16 cellular contexts compared by ENCODE assay signal in genomic region chr2:7703048-7703447, GRCh38.
DNase-seq lines count a peak whose midpoint lies in the region; ATAC-seq and TF ChIP-seq lines count a peak whose summit lies in the region.
"Had no signal": no experiment of that assay in that cellular context is flagged by ENCODE, and none has a peak within 500 bp of the region (broad histone marks: within the 10 kb centered on the region; RNA-seq: fewer than 3 reads in every experiment).

No MANE protein-coding gene starts in this region.

- H3K27me3 ChIP-seq in iPS DF 6.9 (ENCODE audit: control insufficient read depth, insufficient read depth, low read length): no peaks in the 10 kb centered on the region
- H3K27me3 ChIP-seq: brain microvascular endothelial cell, SJCRH30, testis had no signal

- peak; percentile 94 to 96 for DNase-seq in NCI-H526 (lab: John Stamatoyannopoulos, UW)
- DNase-seq in iPS DF 6.9 (ENCODE audit: low read depth, low spot score): peak; percentile 39
- no peak for DNase-seq in NK-92 treated with Interleukin-12 subunit alpha and Interleukin-12 subunit beta, amount 100 ng/mL, for 24 hours (lab: John Stamatoyannopoulos, UW)
- no peak for DNase-seq in lower leg skin (ENCODE audit: low spot score in 2 of 2)
- DNase-seq in GF-D8 (lab: John Stamatoyannopoulos, UW): no peak
- DNase-seq in H4 (ENCODE audit: low spot score): no peak
- DNase-seq: brain microvascular endothelial cell, DMS79 treated with DMSO at 0.1 percent for 48 hours, left ventricle myocardium inferior, NCI-H446, SJCRH30, testis had no signal

- no peak overlapping the region for H3K4me3 ChIP-seq in iPS DF 6.9 (ENCODE audit: low read length)
- no peak overlapping the region for H3K4me3 ChIP-seq in lower leg skin (ENCODE audit: low read depth, poor library complexity, severe bottlenecking)
- H3K4me3 ChIP-seq: left ventricle myocardium inferior, SJCRH30, testis had no signal

- intact Hi-C loops in lower leg skin (cut with DNase I; ENCODE audit: low total_unique reads): no loop called here

- no peaks in the 10 kb centered on the region for H3K9me3 ChIP-seq in iPS DF 6.9 (ENCODE audit: control insufficient read depth, insufficient read depth, low read length)
- H3K9me3 ChIP-seq: left ventricle myocardium inferior, SJCRH30, testis had no signal

- no peak overlapping the region for H3K27ac ChIP-seq in iPS DF 6.9 (ENCODE audit: low read length)
- H3K27ac ChIP-seq: brain microvascular endothelial cell, left ventricle myocardium inferior, SJCRH30, testis had no signal

- ATAC-seq in GM19351 (IDR thresholded peaks at IDR 0.05; ENCODE audit: unreplicated experiment): peak; percentile 53
- ATAC-seq in HG02588 (IDR thresholded peaks at IDR 0.05; ENCODE audit: unreplicated experiment): peak; percentile 51
- ATAC-seq: activated CD4-positive, CD25-positive, alpha-beta regulatory T cell treated with anti-CD3 and anti-CD28 coated beads, Interleukin-2, amount 50 U/mL, for 24 hours; stimulated activated effector memory CD8-positive, alpha-beta T cell treated with anti-CD3 and anti-CD28 coated beads, Interleukin-12 subunit alpha, Interleukin-12 subunit beta, amount 100 ng/mL, for 72 hours had no signal

- no peak for TF ChIP-seq POLR2A in lower leg skin (IDR thresholded peaks at IDR 0.05)

- H3K36me3 ChIP-seq in iPS DF 6.9 (ENCODE audit: control insufficient read depth, insufficient read depth, low read length): no peaks in the 10 kb centered on the region
- H3K36me3 ChIP-seq: brain microvascular endothelial cell, left ventricle myocardium inferior, SJCRH30 had no signal

- peaks cover 1% of the 10 kb centered on the region; the same call in 1 of the 2 replicates for H3K4me1 ChIP-seq in iPS DF 6.9 (ENCODE audit: control insufficient read depth, insufficient read depth, low read length)
- H3K4me1 ChIP-seq: SJCRH30, testis had no signal

- no peak for TF ChIP-seq CTCF in lower leg skin (IDR thresholded peaks at IDR 0.05)

Comparison
In these comparisons a context has a peak if more than half of its experiments do, and no peak if none do; other contexts are left out.
1. DNase-seq: peak in NCI-H526 (2 of 2) and iPS DF 6.9 (single experiment); none in NK-92 treated with Interleukin-12 subunit alpha and Interleukin-12 subunit beta, amount 100 ng/mL, for 24 hours (single experiment), lower leg skin (0 of 2), GF-D8 (single experiment) and H4 (single experiment).